ENCODE assay signal across 3 cellular contexts in the genomic region with DNA sequence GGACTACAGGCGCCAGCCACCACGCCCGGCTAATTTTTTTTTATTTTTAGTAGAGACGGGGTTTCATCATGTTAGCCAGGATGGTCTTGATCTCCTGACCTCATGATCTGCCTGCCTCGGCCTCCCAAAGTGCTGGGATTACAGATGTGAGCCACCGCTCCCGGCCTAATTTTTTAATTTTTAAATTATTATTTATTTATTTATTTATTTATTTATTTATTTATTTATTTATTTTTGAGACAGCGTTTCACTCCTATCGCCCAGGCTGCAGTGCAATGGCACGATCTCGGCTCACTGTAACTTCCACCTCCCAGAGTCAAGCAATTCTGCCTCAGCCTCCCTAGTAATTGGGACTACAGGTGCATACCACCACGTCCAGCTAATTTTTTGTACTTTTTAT. TPM values are rescaled to one million over a fixed set of nuclear protein-coding genes. Genes with fewer than 3 reads are reported as not detected.
"Had no signal": no experiment of that assay in that cellular context is flagged by ENCODE, and none has a peak within 500 bp of the region (broad histone marks: within the 10 kb centered on the region; RNA-seq: fewer than 3 reads in every experiment).

No MANE protein-coding gene starts in this region.

RNA-seq across cellular contexts. Expression of gene C17orf107, which starts 30.3 kb away (rescaled TPM):
- total RNA-seq: SK-MEL-5 had no signal

RNA-seq across cellular contexts. Expression of gene CHRNE, which starts 33.8 kb away (rescaled TPM):
- total RNA-seq: Peyer's patch, RPMI7951 had no signal
